In the genomic region with DNA sequence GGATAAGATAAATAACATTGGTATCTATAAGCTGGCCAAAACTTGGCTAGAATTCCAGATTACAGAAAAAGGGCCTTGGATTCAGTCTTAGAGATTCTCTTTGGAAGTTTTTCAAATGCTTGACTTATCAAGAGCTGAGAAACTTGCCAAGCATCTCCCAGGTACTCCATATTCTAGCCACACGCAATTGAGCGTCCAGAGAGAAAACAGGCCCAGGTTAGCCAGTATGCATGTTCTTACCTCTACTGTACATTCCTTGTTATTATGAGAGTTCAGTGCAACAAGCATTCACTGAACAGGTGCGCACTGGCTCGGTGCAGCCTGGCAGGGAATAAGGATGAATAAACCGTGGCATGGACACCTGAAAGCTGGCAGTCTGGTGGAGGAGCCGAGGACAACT, we compare ENCODE assay signal across 20 cellular contexts. TPM values are rescaled to one million over a fixed set of nuclear protein-coding genes. Genes with fewer than 3 reads are reported as not detected.
DNase-seq lines count a peak whose midpoint lies in the region; ATAC-seq, FAIRE-seq and TF ChIP-seq lines count a peak whose summit lies in the region.
"Had no signal": no experiment of that assay in that cellular context is flagged by ENCODE, and none has a peak within 500 bp of the region (broad histone marks: within the 10 kb centered on the region; RNA-seq: fewer than 3 reads in every experiment).

No MANE protein-coding gene starts in this region.

- H3K27me3 ChIP-seq in GM23338 (ENCODE audit: insufficient read depth) (no peaks in the 10 kb centered on the region), HUES6 (ENCODE audit: control insufficient read depth, insufficient read depth, low read length) (no peaks in the 10 kb centered on the region), H1 (replicated peaks in 1 of 4; ENCODE audit: control insufficient read depth in 3 of 4, extremely low read depth in 1 of 4, insufficient read depth in 3 of 4, low read length in 3 of 4) (no peaks in the 10 kb centered on the region), neural progenitor cell (no peaks in the 10 kb centered on the region)
- H3K27me3 ChIP-seq: BLaER1, SJCRH30 had no signal

- TF ChIP-seq RAD21 in H1 (IDR thresholded peaks at IDR 0.05 in 1 of 2, conservative IDR thresholded peaks at IDR 0.05 in 1 of 2; ENCODE audit: low read depth in 2 of 2, low read length in 2 of 2), result no peak

- POLR2A ChIA-PET in H1 (lab: Charles Lee; ENCODE audit: partially characterized antibody), result interaction anchor here (0.6 to 2.7 kb wide), 6 partner anchors 10 to 1496 kb away, joined by 3 to 9 read pairs (median 4); partner anchors contain the start of genes CFAP61 and CRNKL1

- H3K56ac ChIP-seq in H1 (replicated peaks; ENCODE audit: insufficient read length, low read depth, low read length), result no peak overlapping the region

- TF ChIP-seq POLR2A in H1 (IDR thresholded peaks at IDR 0.05; ENCODE audit: control extremely low read depth in 1 of 2, low read depth in 2 of 2, low read length in 2 of 2), result no peak

- H3K27ac ChIP-seq in GM23338 (ENCODE audit: low read depth) (peak overlapping the region; percentile 56; the same call in 1 of the 2 replicates), HUES6 (ENCODE audit: low read depth, low read length) (peak overlapping the region; percentile 53; the same call in 1 of the 2 replicates), H1 (ENCODE audit: low read depth, low read length) (peak overlapping the region; percentile 22; the same call in 1 of the 2 replicates), neural progenitor cell (peak overlapping the region; percentile 58)
- H3K27ac ChIP-seq: BLaER1, SJCRH30 had no signal

- H3K4ac ChIP-seq in H1 (replicated peaks; ENCODE audit: insufficient read length, low read depth, low read length), result no peak overlapping the region

- no peak for ATAC-seq in GM23338
- ATAC-seq in activated T-helper 17 cell treated with anti-CD3 and anti-CD28 coated beads, Interleukin-2, amount 50 U/mL, for 72 hours (replicated peaks), result no peak

- H3K4me1 Mint-ChIP-seq in GM23338, result peaks cover 9% of the 10 kb centered on the region; the same call in 2 of the 3 replicates
- H3K4me1 Mint-ChIP-seq in neural progenitor cell, result no peaks in the 10 kb centered on the region
- no peaks in the 10 kb centered on the region for H3K4me1 Mint-ChIP-seq in activated T-helper 17 cell treated with anti-CD3 and anti-CD28 coated beads, Interleukin-2, amount 50 U/mL, for 72 hours
- H3K4me1 Mint-ChIP-seq: CD8-positive, alpha-beta memory T cell had no signal

- TF ChIP-seq CTCF in GM23338 (conservative IDR thresholded peaks at IDR 0.05; ENCODE audit: low read depth in 2 of 2) (no peak), H1 (IDR thresholded peaks at IDR 0.05; ENCODE audit: control extremely low read depth in 1 of 3, insufficient read depth in 1 of 3, low read depth in 1 of 3, low read length in 3 of 3) (no peak), neural progenitor cell (IDR thresholded peaks at IDR 0.05) (no peak)

- H3F3A ChIP-seq in GM23338 (replicated peaks; ENCODE audit: low read depth) (no peaks in the 10 kb centered on the region), neural progenitor cell (ENCODE audit: low read depth) (peaks cover 11% of the 10 kb centered on the region)

- H2AFZ ChIP-seq in GM23338 (no peak overlapping the region), H1 (ENCODE audit: low read length) (no peak overlapping the region), neural progenitor cell (replicated peaks) (no peak overlapping the region)

- H3K79me2 ChIP-seq in GM23338 (replicated peaks; ENCODE audit: insufficient read depth), result no peaks in the 10 kb centered on the region
- no peaks in the 10 kb centered on the region for H3K79me2 ChIP-seq in H1 (ENCODE audit: control insufficient read depth in 1 of 2, insufficient read depth in 2 of 2, low read length in 2 of 2)
- no peaks in the 10 kb centered on the region for H3K79me2 ChIP-seq in neural progenitor cell (ENCODE audit: low read depth)

- intact Hi-C loops in head of caudate nucleus (cut with DNase I), result no loop called here

- no peak overlapping the region for H4K91ac ChIP-seq in H1 (replicated peaks; ENCODE audit: insufficient read length, low read length)

- peaks cover 83% of the 10 kb centered on the region for H3K36me3 Mint-ChIP-seq in GM23338 (ENCODE audit: low read depth)
- peaks cover 27% of the 10 kb centered on the region for H3K36me3 Mint-ChIP-seq in neural progenitor cell
- peaks cover 99% of the 10 kb centered on the region for H3K36me3 Mint-ChIP-seq in activated T-helper 17 cell treated with anti-CD3 and anti-CD28 coated beads, Interleukin-2, amount 50 U/mL, for 72 hours (ENCODE audit: low read depth)

- H3K9me3 Mint-ChIP-seq in GM23338 (no peaks in the 10 kb centered on the region), neural progenitor cell (no peaks in the 10 kb centered on the region)
- no peaks in the 10 kb centered on the region for H3K9me3 Mint-ChIP-seq in activated T-helper 17 cell treated with anti-CD3 and anti-CD28 coated beads, Interleukin-2, amount 50 U/mL, for 72 hours
- H3K9me3 Mint-ChIP-seq: CD8-positive, alpha-beta memory T cell had no signal

- no peak overlapping the region for H3K18ac ChIP-seq in H1 (ENCODE audit: extremely low read depth, low read length)

- H3K14ac ChIP-seq in H1 (ENCODE audit: insufficient read length), result no peak overlapping the region

- no peak overlapping the region for H2AK5ac ChIP-seq in H1 (ENCODE audit: low read depth, low read length)

- H3K36me3 ChIP-seq in GM23338 (ENCODE audit: insufficient read depth) (peaks cover 47% of the 10 kb centered on the region), HUES6 (ENCODE audit: control insufficient read depth, insufficient read depth, low read length) (peaks cover 100% of the 10 kb centered on the region), H1 (ENCODE audit: control insufficient read depth in 2 of 4, insufficient read depth in 4 of 4, low read length in 3 of 4) (peaks cover 21 to 89% (median 65%) of the 10 kb centered on the region in 4 experiments), neural progenitor cell (peaks cover 31% of the 10 kb centered on the region)

- H3K79me1 ChIP-seq in H1 (ENCODE audit: low read depth, low read length), result no peaks in the 10 kb centered on the region

- H3K9me3 ChIP-seq in HUES6 (ENCODE audit: control insufficient read depth, insufficient read depth, low read depth, low read length) (no peaks in the 10 kb centered on the region), H1 (ENCODE audit: insufficient read depth in 2 of 2, low read depth in 1 of 2, low read length in 1 of 2) (no peaks in the 10 kb centered on the region), neural progenitor cell (ENCODE audit: low read depth) (no peaks in the 10 kb centered on the region)
- H3K9me3 ChIP-seq: BLaER1, SJCRH30 had no signal

- H3K27me3 Mint-ChIP-seq in GM23338 (ENCODE audit: insufficient read depth, low read depth, poor library complexity) (no peaks in the 10 kb centered on the region), neural progenitor cell (ENCODE audit: insufficient read depth, low read depth) (no peaks in the 10 kb centered on the region)
- no peaks in the 10 kb centered on the region for H3K27me3 Mint-ChIP-seq in activated T-helper 17 cell treated with anti-CD3 and anti-CD28 coated beads, Interleukin-2, amount 50 U/mL, for 72 hours
- H3K27me3 Mint-ChIP-seq: CD8-positive, alpha-beta memory T cell had no signal

- FAIRE-seq in H1 (lab: Jason Lieb, UNC), result no peak
- FAIRE-seq: HTR-8/SVneo had no signal

- DNase-seq in GM23338 (ENCODE audit: low spot score) (no peak), H1 (ENCODE audit: low read depth in 1 of 2, low spot score in 2 of 2) (no peak), neural progenitor cell (ENCODE audit: low spot score) (no peak), head of caudate nucleus (no peak), SIG-M5 treated with dmso at 0.1 percent for 504 hours (lab: John Stamatoyannopoulos, UW; ENCODE audit: unreplicated experiment) (no peak), NCI-H446 (lab: John Stamatoyannopoulos, UW) (no peak)
- DNase-seq: CD8-positive, alpha-beta memory T cell; DMS79; HCEC 1CT; KBM-7; NCI-H1417 treated with DMSO at 0.1 percent for 48 hours; NCI-H187 treated with DMSO at 0.1 percent for 48 hours; NCI-H2227 treated with DMSO at 0.1 percent for 48 hours; NCI-H524 treated with DMSO at 0.1 percent for 48 hours; SJCRH30 had no signal

- no peak overlapping the region for H3K9ac ChIP-seq in HUES6 (ENCODE audit: low read length)
- no peak overlapping the region for H3K9ac ChIP-seq in H1 (replicated peaks in 1 of 4; ENCODE audit: extremely low read depth in 1 of 4, low read depth in 3 of 4, low read length in 3 of 4)
- H3K9ac ChIP-seq in neural progenitor cell, result no peak overlapping the region
- H3K9ac ChIP-seq: BLaER1 had no signal

- H3K4me3 ChIP-seq in GM23338, result no peak overlapping the region
- H3K4me3 ChIP-seq in HUES6 (ENCODE audit: low read depth, low read length), result no peak overlapping the region
- no peak overlapping the region for H3K4me3 ChIP-seq in H1 (ENCODE audit: extremely low read depth in 1 of 4, insufficient read depth in 2 of 4, low read depth in 3 of 4, low read length in 4 of 4)
- no peak overlapping the region for H3K4me3 ChIP-seq in neural progenitor cell
- H3K4me3 ChIP-seq: BLaER1, SJCRH30 had no signal

- 96% methylated on average over 6 of the region's 6 CpGs; no CpG with 5 or more reads in 1 of the 2 experiments for WGBS in H1 (ENCODE audit: extremely low coverage in 1 of 2, insufficient coverage in 1 of 2, insufficient read length in 1 of 2, insufficient replicate concordance in 2 of 2, low coverage in 1 of 2, low lambda C conversion rate in 2 of 2, missing lambda C conversion rate in 1 of 2), 2 experiments

- TF ChIP-seq EP300 in H1 (IDR thresholded peaks at IDR 0.05; ENCODE audit: borderline replicate concordance in 1 of 2, low read depth in 2 of 2, low read length in 2 of 2), result no peak

- H2BK5ac ChIP-seq in H1 (ENCODE audit: low read depth, low read length), result no peak overlapping the region

- H2BK120ac ChIP-seq in H1 (replicated peaks; ENCODE audit: low read depth, low read length), result no peak overlapping the region

- no peak overlapping the region for H2BK15ac ChIP-seq in H1 (ENCODE audit: low read length)

- no peak overlapping the region; the same call in 1 of the 2 replicates for H2BK12ac ChIP-seq in H1 (ENCODE audit: low read depth, low read length)

- H3K4me1 ChIP-seq in GM23338 (ENCODE audit: insufficient read depth) (peaks cover 6% of the 10 kb centered on the region; the same call in 1 of the 2 replicates), HUES6 (ENCODE audit: control insufficient read depth, insufficient read depth, low read length) (peaks cover 8% of the 10 kb centered on the region; the same call in 1 of the 2 replicates), H1 (replicated peaks in 1 of 4; ENCODE audit: control insufficient read depth in 3 of 4, insufficient read depth in 4 of 4, low read length in 3 of 4) (peaks cover 0 to 2% (median 0%) of the 10 kb centered on the region in 4 experiments; a peak in 1 of 7 replicates), neural progenitor cell (no peaks in the 10 kb centered on the region)
- H3K4me1 ChIP-seq: BLaER1, SJCRH30 had no signal

- H3K27ac Mint-ChIP-seq in GM23338 (no peak overlapping the region; the same call in 1 of the 2 replicates), neural progenitor cell (no peak overlapping the region)
- H3K27ac Mint-ChIP-seq in activated T-helper 17 cell treated with anti-CD3 and anti-CD28 coated beads, Interleukin-2, amount 50 U/mL, for 72 hours, result no peak overlapping the region

- CTCF ChIA-PET in H1 (lab: Charles Lee; ENCODE audit: partially characterized antibody), result interaction anchor here (1.4 kb wide), 1 partner anchor 9 kb away, joined by 3 read pairs; no protein-coding TSS in a partner anchor

- no peak overlapping the region for H3K4me3 Mint-ChIP-seq in GM23338
- H3K4me3 Mint-ChIP-seq in neural progenitor cell, result no peak overlapping the region
- no peak overlapping the region for H3K4me3 Mint-ChIP-seq in activated T-helper 17 cell treated with anti-CD3 and anti-CD28 coated beads, Interleukin-2, amount 50 U/mL, for 72 hours
- H3K4me3 Mint-ChIP-seq: CD8-positive, alpha-beta memory T cell had no signal

- no peaks in the 10 kb centered on the region for H3K9me2 ChIP-seq in GM23338 (ENCODE audit: insufficient read depth)

- no peak overlapping the region for H3K4me2 ChIP-seq in GM23338
- no peak overlapping the region for H3K4me2 ChIP-seq in H1 (ENCODE audit: insufficient read depth in 1 of 2, low read depth in 2 of 2, low read length in 2 of 2)
- H3K4me2 ChIP-seq in neural progenitor cell, result no peak overlapping the region
- H3K4me2 ChIP-seq: BLaER1 had no signal

- H4K20me1 ChIP-seq in GM23338 (replicated peaks; ENCODE audit: insufficient read depth), result no peaks in the 10 kb centered on the region; the same call in 1 of the 2 replicates
- H4K20me1 ChIP-seq in H1 (replicated peaks in 1 of 2; ENCODE audit: control insufficient read depth in 1 of 2, insufficient read depth in 2 of 2, low read length in 2 of 2), result peaks cover 0 to 3% of the 10 kb centered on the region in 2 experiments
- H4K20me1 ChIP-seq in neural progenitor cell (ENCODE audit: low read depth), result no peaks in the 10 kb centered on the region

- no peak overlapping the region for H2BK20ac ChIP-seq in H1 (ENCODE audit: low read length)

- no peak overlapping the region for H4K5ac ChIP-seq in H1 (ENCODE audit: insufficient read length, low read depth, low read length)

- no peak overlapping the region for H3K23ac ChIP-seq in H1 (ENCODE audit: insufficient read length)

- H3K23me2 ChIP-seq in H1 (ENCODE audit: low read depth, low read length), result no peaks in the 10 kb centered on the region

- no peak overlapping the region for H4K8ac ChIP-seq in H1 (ENCODE audit: extremely low read depth, insufficient read depth, low read length)

RNA-seq across cellular contexts. Expression of gene CRNKL1, which starts 13.7 kb away (rescaled TPM):
- 24.2 and 25.9 TPM in 2 replicates for total RNA-seq in GM23338 (2014; rRNA removed; shearing (Covaris generic))
- polyA plus RNA-seq in GM23338 (2016; fragmentation: Nextera tagmentation; extraction: Ambion mirVana) (20.7 and 27.2 TPM in 2 replicates), H1 (2011; rRNA removed) (2.8 and 4.0 TPM in 2 replicates)
- total RNA-seq in H1 (2021; fragmentation: NEBNext Ultra II Directional; extraction: Animal tissue kit (Norgen Biotek cat#: 25700)), result 21.9 and 26.5 TPM in 2 replicates
- 7.9 TPM for polyA plus RNA-seq in H1 (2011; cell fraction: cytosol; rRNA removed)
- 5.3 TPM for polyA plus RNA-seq in H1 (2011; cell fraction: nucleus; rRNA removed)
- polyA plus RNA-seq in H1 (2012, experiment 1 of 2), result 12.1 to 26.7 TPM (median 15.7 TPM) in 4 replicates
- 0.89 TPM for polyA plus RNA-seq in H1 (2012, experiment 2 of 2)
- 17.5 TPM for polyA plus RNA-seq in H1 (2013, experiment 1 of 2)
- polyA plus RNA-seq in H1 (2013, experiment 2 of 2), result 19.3 TPM
- polyA minus RNA-seq in H1 (2011; rRNA and poly(A)+ RNA removed), result 9.4 and 10.9 TPM in 2 replicates
- 8.0 TPM for polyA minus RNA-seq in H1 (2011; cell fraction: cytosol; rRNA and poly(A)+ RNA removed)
- polyA minus RNA-seq in H1 (2011; cell fraction: nucleus; rRNA and poly(A)+ RNA removed), result 9.2 TPM
- 27.9 and 45.0 TPM in 2 replicates for total RNA-seq in neural progenitor cell (ENCODE audit: low replicate concordance)
- total RNA-seq in activated T-helper 17 cell treated with anti-CD3 and anti-CD28 coated beads, Interleukin-2, amount 50 U/mL, for 72 hours, result 10 to 100 TPM; 16.2 to 18.4 TPM

RNA-seq across cellular contexts. Expression of gene CFAP61, which starts 13.7 kb away (rescaled TPM):
- not detected in 2 replicates for total RNA-seq in GM23338 (2014; rRNA removed; shearing (Covaris generic))
- polyA plus RNA-seq in GM23338 (2016; fragmentation: Nextera tagmentation; extraction: Ambion mirVana) (0.21 TPM in 1 of 2 replicates, not detected in the other), H1 (2011; rRNA removed) (0.08 and 0.29 TPM in 2 replicates)
- total RNA-seq in H1 (2021; fragmentation: NEBNext Ultra II Directional; extraction: Animal tissue kit (Norgen Biotek cat#: 25700)), result 0.61 TPM in 1 of 2 replicates, not detected in the other
- 0.14 TPM for polyA plus RNA-seq in H1 (2011; cell fraction: cytosol; rRNA removed)
- 0.57 TPM for polyA plus RNA-seq in H1 (2011; cell fraction: nucleus; rRNA removed)
- 0.59 to 1.0 TPM in 2 of 4 replicates, not detected in the others for polyA plus RNA-seq in H1 (2012, experiment 1 of 2)
- not detected for polyA plus RNA-seq in H1 (2012, experiment 2 of 2)
- 0.06 TPM for polyA plus RNA-seq in H1 (2013, experiment 1 of 2)
- polyA plus RNA-seq in H1 (2013, experiment 2 of 2), result 0.17 TPM
- polyA minus RNA-seq in H1 (2011; rRNA and poly(A)+ RNA removed), result 0.95 and 1.7 TPM in 2 replicates
- not detected for polyA minus RNA-seq in H1 (2011; cell fraction: cytosol; rRNA and poly(A)+ RNA removed)
- polyA minus RNA-seq in H1 (2011; cell fraction: nucleus; rRNA and poly(A)+ RNA removed), result not detected
- 0.53 TPM in 1 of 2 replicates, not detected in the other for total RNA-seq in neural progenitor cell (ENCODE audit: low replicate concordance)
- total RNA-seq in activated T-helper 17 cell treated with anti-CD3 and anti-CD28 coated beads, Interleukin-2, amount 50 U/mL, for 72 hours, result not detected
- total RNA-seq: A673; CD8-positive, alpha-beta memory T cell had no signal
- polyA plus RNA-seq: CD8-positive, alpha-beta memory T cell had no signal

RNA-seq across cellular contexts. Expression of gene NAA20, which starts 21.4 kb away (rescaled TPM):
- 28.7 and 29.4 TPM in 2 replicates for total RNA-seq in GM23338 (2014; rRNA removed; shearing (Covaris generic))
- polyA plus RNA-seq in GM23338 (2016; fragmentation: Nextera tagmentation; extraction: Ambion mirVana) (117 and 127 TPM in 2 replicates), H1 (2011; rRNA removed) (15.8 and 21.9 TPM in 2 replicates)
- 39.1 and 41.1 TPM in 2 replicates for total RNA-seq in H1 (2021; fragmentation: NEBNext Ultra II Directional; extraction: Animal tissue kit (Norgen Biotek cat#: 25700))
- polyA plus RNA-seq in H1 (2011; cell fraction: cytosol; rRNA removed), result 27.0 TPM
- 8.5 TPM for polyA plus RNA-seq in H1 (2011; cell fraction: nucleus; rRNA removed)
- polyA plus RNA-seq in H1 (2012, experiment 1 of 2), result 25.5 to 39.8 TPM (median 27.2 TPM) in 4 replicates
- polyA plus RNA-seq in H1 (2012, experiment 2 of 2), result 17.5 TPM
- polyA plus RNA-seq in H1 (2013, experiment 1 of 2), result 31.9 TPM
- polyA plus RNA-seq in H1 (2013, experiment 2 of 2), result 35.1 TPM
- 10.4 and 12.2 TPM in 2 replicates for polyA minus RNA-seq in H1 (2011; rRNA and poly(A)+ RNA removed)
- 10.7 TPM for polyA minus RNA-seq in H1 (2011; cell fraction: cytosol; rRNA and poly(A)+ RNA removed)
- polyA minus RNA-seq in H1 (2011; cell fraction: nucleus; rRNA and poly(A)+ RNA removed), result 15.3 TPM
- 23.2 and 39.9 TPM in 2 replicates for total RNA-seq in neural progenitor cell (ENCODE audit: low replicate concordance)
- total RNA-seq in activated T-helper 17 cell treated with anti-CD3 and anti-CD28 coated beads, Interleukin-2, amount 50 U/mL, for 72 hours, result 10 to 100 TPM; 39.9 to 81.4 TPM
